10 cellular contexts compared by ENCODE assay signal in the genomic region with DNA sequence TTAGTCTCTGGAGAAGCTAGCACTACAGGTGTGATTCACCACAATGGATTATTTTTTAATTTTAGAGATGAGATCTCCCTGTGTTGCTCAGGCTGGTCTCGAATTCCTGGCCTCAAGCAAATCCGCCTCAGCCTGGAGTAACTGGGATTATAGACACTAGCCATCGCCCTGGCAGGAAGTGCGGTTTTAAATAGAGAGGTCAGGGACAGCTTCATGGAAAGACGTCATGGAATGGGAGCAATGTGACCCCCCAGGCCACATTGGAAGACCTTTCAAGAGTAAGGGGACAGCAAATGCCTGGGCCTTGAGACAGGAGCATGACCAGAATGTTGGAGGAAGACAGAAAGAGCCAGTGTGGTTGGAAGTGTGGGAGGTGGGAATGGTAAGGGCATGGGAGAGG. TPM values are rescaled to one million over a fixed set of nuclear protein-coding genes. Genes with fewer than 3 reads are reported as not detected.
DNase-seq lines count a peak whose midpoint lies in the region; ATAC-seq, FAIRE-seq and TF ChIP-seq lines count a peak whose summit lies in the region.
"Had no signal": no experiment of that assay in that cellular context is flagged by ENCODE, and none has a peak within 500 bp of the region (broad histone marks: within the 10 kb centered on the region; RNA-seq: fewer than 3 reads in every experiment).

No MANE protein-coding gene starts in this region.

- peaks cover 0 to 2% (median 0%) of the 10 kb centered on the region in 7 donors for H3K9me3 Mint-ChIP-seq in CD14-positive monocyte
- H3K9me3 Mint-ChIP-seq in IgD-negative memory B cell = no peaks in the 10 kb centered on the region
- no peaks in the 10 kb centered on the region for H3K9me3 Mint-ChIP-seq in MCF 10A (ENCODE audit: unreplicated experiment)
- no peaks in the 10 kb centered on the region for H3K9me3 Mint-ChIP-seq in naive thymus-derived CD8-positive, alpha-beta T cell

- peaks cover 0 to 3% (median 2%) of the 10 kb centered on the region in 3 donors for H3K27me3 Mint-ChIP-seq in CD14-positive monocyte (ENCODE audit: low read depth in 3 of 3)
- H3K27me3 Mint-ChIP-seq in IgD-negative memory B cell = peaks cover 3% of the 10 kb centered on the region
- H3K27me3 Mint-ChIP-seq in MCF 10A (ENCODE audit: insufficient read depth, unreplicated experiment) = no peaks in the 10 kb centered on the region
- no peaks in the 10 kb centered on the region for H3K27me3 Mint-ChIP-seq in naive thymus-derived CD8-positive, alpha-beta T cell

- DNase-seq in CD14-positive monocyte (ENCODE audit: low spot score) = no peak
- peak; percentile 7 for DNase-seq in MCF 10A (ENCODE audit: unreplicated experiment)
- no peak for DNase-seq in naive thymus-derived CD8-positive, alpha-beta T cell
- DNase-seq in H54 (ENCODE audit: insufficient read length, low spot score) = no peak
- no peak for DNase-seq in DMS114 treated with DMSO at 0.1 percent for 48 hours (lab: John Stamatoyannopoulos, UW; ENCODE audit: unreplicated experiment)
- no peak for DNase-seq in SW480 (ENCODE audit: low spot score)
- DNase-seq: GDM1, OCI-M1 had no signal

- H3K4me1 Mint-ChIP-seq in CD14-positive monocyte (peaks cover 58% of the 10 kb centered on the region), IgD-negative memory B cell (peaks cover 49 to 63% (median 59%) of the 10 kb centered on the region in 3 donors), MCF 10A (ENCODE audit: insufficient read depth, unreplicated experiment) (peaks cover 40% of the 10 kb centered on the region)
- peaks cover 42 to 88% (median 80%) of the 10 kb centered on the region in 4 donors for H3K4me1 Mint-ChIP-seq in naive thymus-derived CD8-positive, alpha-beta T cell

- ATAC-seq in naive thymus-derived CD8-positive, alpha-beta T cell = no peak
- no peak for ATAC-seq in GM21526 (IDR thresholded peaks at IDR 0.05; ENCODE audit: low FRiP score, unreplicated experiment)

- intact Hi-C loops in CD14-positive monocyte (cut with micrococcal nuclease) (no loop called here), MCF 10A (cut with micrococcal nuclease) (no loop called here)

- no TSS peak for BruUV-seq in MCF 10A (replicated peaks; lab: Mats Ljungman, UMichigan)

- CTCF ChIA-PET in MCF 10A (lab: Yijun Ruan, JAX) = interaction anchor here (1.2 to 1.4 kb wide), 3 partner anchors 12 to 169 kb away, joined by 4 read pairs; a partner anchor contains a TSS

- H3K4me3 Mint-ChIP-seq in CD14-positive monocyte = no peak overlapping the region
- H3K4me3 Mint-ChIP-seq in IgD-negative memory B cell = peak overlapping the region; percentile 77 to 95 (median 86)
- no peak overlapping the region for H3K4me3 Mint-ChIP-seq in MCF 10A (ENCODE audit: unreplicated experiment)
- H3K4me3 Mint-ChIP-seq in naive thymus-derived CD8-positive, alpha-beta T cell = peak overlapping the region; percentile 84 to 99 (median 94)

- no peak for FAIRE-seq in H54 (lab: Jason Lieb, UNC)

- no peak for TF ChIP-seq POLR2A in H54 (IDR thresholded peaks at IDR 0.05; ENCODE audit: low read depth, low read length)

- peak overlapping the region in 6 of 7 donors; percentile 54 to 98 (median 96) for H3K27ac Mint-ChIP-seq in CD14-positive monocyte
- H3K27ac Mint-ChIP-seq in IgD-negative memory B cell = peak overlapping the region; percentile 84 to 100 (median 99)
- peak overlapping the region; percentile 96 for H3K27ac Mint-ChIP-seq in MCF 10A (ENCODE audit: low read depth, unreplicated experiment)
- peak overlapping the region; percentile 93 to 100 (median 100) for H3K27ac Mint-ChIP-seq in naive thymus-derived CD8-positive, alpha-beta T cell

- POLR2A ChIA-PET in MCF 10A (lab: Yijun Ruan, JAX) = interaction anchor here (1.2 to 2.8 kb wide), 3 partner anchors 10 to 21 kb away, joined by 3 to 14 read pairs (median 7); a partner anchor contains a TSS
- POLR2A ChIA-PET in naive thymus-derived CD8-positive, alpha-beta T cell (lab: Charles Lee) = interaction anchor here (1.4 to 4.3 kb wide), 3 partner anchors 12 to 169 kb away, joined by 10 to 40 read pairs (median 13); a partner anchor contains a TSS

- TF ChIP-seq CTCF in CD14-positive monocyte (IDR thresholded peaks at IDR 0.05) (no peak), MCF 10A (IDR thresholded peaks at IDR 0.05; ENCODE audit: unreplicated experiment) (no peak)

- peaks cover 10 to 19% of the 10 kb centered on the region in 2 donors for H3K36me3 Mint-ChIP-seq in CD14-positive monocyte
- peaks cover 10% of the 10 kb centered on the region for H3K36me3 Mint-ChIP-seq in IgD-negative memory B cell
- H3K36me3 Mint-ChIP-seq in MCF 10A (ENCODE audit: insufficient read depth, unreplicated experiment) = peaks cover 40% of the 10 kb centered on the region
- H3K36me3 Mint-ChIP-seq in naive thymus-derived CD8-positive, alpha-beta T cell = peaks cover 9 to 29% (median 21%) of the 10 kb centered on the region in 3 donors

RNA-seq across cellular contexts. Expression of a gene that starts 2.2 kb away (rescaled TPM):
- polyA plus RNA-seq in CD14-positive monocyte = 10 to 100 TPM; 25.1 to 29.3 TPM
- polyA plus RNA-seq in IgD-negative memory B cell = 760 TPM
- 9.7 and 20.0 TPM in 2 replicates for total RNA-seq in MCF 10A (2022)
- total RNA-seq in naive thymus-derived CD8-positive, alpha-beta T cell = 100 to 1,000 TPM; 142 to 143 TPM
- polyA plus RNA-seq in naive thymus-derived CD8-positive, alpha-beta T cell = 100 to 1,000 TPM; 422 to 562 (median 537) TPM

RNA-seq across cellular contexts. Expression of a gene that starts 15.5 kb away (rescaled TPM):
- polyA plus RNA-seq in CD14-positive monocyte = 1 to 10 TPM; 4.6 to 6.3 TPM
- 40.8 TPM for polyA plus RNA-seq in IgD-negative memory B cell
- total RNA-seq in MCF 10A (2022) = 48.7 and 67.6 TPM in 2 replicates
- 10 to 100 TPM; 49.6 to 51.6 TPM for total RNA-seq in naive thymus-derived CD8-positive, alpha-beta T cell
- polyA plus RNA-seq in naive thymus-derived CD8-positive, alpha-beta T cell = 10 to 100 TPM; 18.0 to 32.9 (median 25.7) TPM

Comparison
In these comparisons a context has a peak if more than half of its experiments do, and no peak if none do; other contexts are left out.
1. H3K4me3 Mint-ChIP-seq: peak in IgD-negative memory B cell (4 of 4) and naive thymus-derived CD8-positive, alpha-beta T cell (10 of 10); none in CD14-positive monocyte (0 of 2) and MCF 10A (single experiment).
2. RNA of a gene that starts 2.2 kb away (polyA plus RNA-seq): 760 TPM in IgD-negative memory B cell (single experiment) and 422 to 562 TPM in naive thymus-derived CD8-positive, alpha-beta T cell; 25.1 to 29.3 TPM in CD14-positive monocyte; every median in the first group is over 10 times any median in the second.
3. Peak in every context shown above with its lines, with median percentiles within 50 percentile points of each other: H3K27ac Mint-ChIP-seq.